34 cellular contexts compared by ENCODE assay signal in genomic region chr11:33334627-33335026, GRCh38. TPM values are rescaled to one million over a fixed set of nuclear protein-coding genes. Genes with fewer than 3 reads are reported as not detected.
"Had no signal": no experiment of that assay in that cellular context is flagged by ENCODE, and none has a peak within 500 bp of the region (broad histone marks: within the 10 kb centered on the region; RNA-seq: fewer than 3 reads in every experiment).

No MANE protein-coding gene starts in this region.

- H3K4me1 ChIP-seq: colonic mucosa had no signal

- H3K36me3 Mint-ChIP-seq: activated naive CD8-positive, alpha-beta T cell had no signal

- H3K27ac ChIP-seq: brain microvascular endothelial cell, cardiac muscle cell, colonic mucosa, esophagus muscularis mucosa had no signal

- H3K9me3 Mint-ChIP-seq: activated CD4-positive, alpha-beta memory T cell treated with anti-CD3 and anti-CD28 coated beads for 36 hours; activated CD4-positive, alpha-beta T cell treated with anti-CD3 and anti-CD28 coated beads, Interleukin-2, amount 10 ng/mL, durations not matched to agents 24 days and 14 days; activated T-helper 1 cell treated with anti-CD3 and anti-CD28 coated beads, Interleukin-12 subunit alpha, Interleukin-12 subunit beta, Interleukin-2, Interleukin-4 antibody, amounts not matched to agents 30 ng/mL and 10 ng/mL and 1 ng/mL, durations not matched to agents 14 hours and 24 hours and 36 hours; activated T-helper 2 cell treated with anti-CD3 and anti-CD28 coated beads, Interferon-gamma antibody, Interleukin-2, Interleukin-4, amounts not matched to agents 10 μg/mL and 5 μg/mL and 100 μg/mL, durations not matched to agents 14 hours and 24 hours and 36 hours; T-helper 2 cell treated with Interferon-gamma antibody and Interleukin-4, amounts not matched to agents 5 μg/mL and 100 μg/mL, for 36 hours had no signal

- H3K27me3 ChIP-seq: brain microvascular endothelial cell, cardiac muscle cell, colonic mucosa, esophagus muscularis mucosa had no signal

- H3K36me3 ChIP-seq: brain microvascular endothelial cell, colonic mucosa had no signal

- H3K4me3 Mint-ChIP-seq: activated CD4-positive, alpha-beta memory T cell treated with anti-CD3 and anti-CD28 coated beads for 36 hours; activated CD4-positive, alpha-beta T cell treated with anti-CD3 and anti-CD28 coated beads for 36 hours; activated CD4-positive, alpha-beta T cell treated with anti-CD3 and anti-CD28 coated beads, Interleukin-2, amount 10 ng/mL, durations not matched to agents 24 days and 14 days; activated CD8-positive, alpha-beta memory T cell treated with anti-CD3 and anti-CD28 coated beads, Interleukin-2, amount 10 ng/mL, durations not matched to agents 7 days and 5 days; activated CD8-positive, alpha-beta T cell treated with anti-CD3 and anti-CD28 coated beads, Interleukin-2, amount 10 ng/mL, durations not matched to agents 7 days and 5 days; activated naive CD8-positive, alpha-beta T cell; activated T-helper 1 cell treated with anti-CD3 and anti-CD28 coated beads, Interleukin-12 subunit alpha, Interleukin-12 subunit beta, Interleukin-2, Interleukin-4 antibody, amounts not matched to agents 30 ng/mL and 10 ng/mL and 1 ng/mL, durations not matched to agents 14 hours and 24 hours and 36 hours; T-helper 17 cell; T-helper 2 cell treated with Interferon-gamma antibody and Interleukin-4, amounts not matched to agents 5 μg/mL and 100 μg/mL, for 36 hours had no signal

- H3K4me3 ChIP-seq: cardiac muscle cell, colonic mucosa, esophagus muscularis mucosa had no signal

- H3K9me3 ChIP-seq: colonic mucosa, esophagus muscularis mucosa had no signal

- DNase-seq: activated CD4-positive, alpha-beta memory T cell treated with anti-CD3 and anti-CD28 coated beads for 36 hours; activated CD4-positive, alpha-beta T cell treated with anti-CD3 and anti-CD28 coated beads for 36 hours; activated CD4-positive, alpha-beta T cell treated with anti-CD3 and anti-CD28 coated beads, Interleukin-2, amount 10 ng/mL, durations not matched to agents 24 days and 14 days; activated CD4-positive, CD25-positive, alpha-beta regulatory T cell; activated CD4-positive, CD25-positive, alpha-beta regulatory T cell treated with anti-CD3 and anti-CD28 coated beads, Interleukin-2, amount 50 U/mL, for 72 hours; activated CD8-positive, alpha-beta memory T cell treated with anti-CD3 and anti-CD28 coated beads, Interleukin-2, amount 10 ng/mL, durations not matched to agents 7 days and 5 days; activated CD8-positive, alpha-beta memory T cell treated with anti-CD3 and anti-CD28 coated beads, Interleukin-2, amount 50 U/mL, for 4 hours; activated CD8-positive, alpha-beta T cell treated with anti-CD3 and anti-CD28 coated beads, Interleukin-2, amount 10 ng/mL, durations not matched to agents 7 days and 5 days; activated effector memory CD4-positive, alpha-beta T cell treated with anti-CD3 and anti-CD28 coated beads, Interleukin-2, amount 50 U/mL, for 16 hours; activated naive CD4-positive, alpha-beta T cell treated with anti-CD3 and anti-CD28 coated beads, Interleukin-2, amount 50 U/mL, for 16 hours; activated T-cell treated with anti-CD3 and anti-CD28 coated beads, Interleukin-2, amount 50 U/mL, for 1 hour; activated T-cell treated with anti-CD3 and anti-CD28 coated beads, Interleukin-2, amount 50 U/mL, for 48 hours; amniotic stem cell; anterior cingulate cortex; brain microvascular endothelial cell; central memory CD4-positive, alpha-beta T cell; cerebellar nuclear complex; colonic mucosa; effector CD8-positive, alpha-beta T cell; foreskin melanocyte; head of caudate nucleus; T-helper 1 cell; T-helper 17 cell; T1000 had no signal

- H3K27ac Mint-ChIP-seq: activated CD4-positive, alpha-beta memory T cell treated with anti-CD3 and anti-CD28 coated beads for 36 hours; activated CD4-positive, alpha-beta T cell treated with anti-CD3 and anti-CD28 coated beads for 36 hours; activated CD4-positive, alpha-beta T cell treated with anti-CD3 and anti-CD28 coated beads, Interleukin-2, amount 10 ng/mL, durations not matched to agents 24 days and 14 days; activated CD8-positive, alpha-beta memory T cell treated with anti-CD3 and anti-CD28 coated beads, Interleukin-2, amount 10 ng/mL, durations not matched to agents 7 days and 5 days; activated CD8-positive, alpha-beta T cell treated with anti-CD3 and anti-CD28 coated beads, Interleukin-2, amount 10 ng/mL, durations not matched to agents 7 days and 5 days; activated naive CD8-positive, alpha-beta T cell; activated T-helper 1 cell treated with anti-CD3 and anti-CD28 coated beads, Interleukin-12 subunit alpha, Interleukin-12 subunit beta, Interleukin-2, Interleukin-4 antibody, amounts not matched to agents 30 ng/mL and 10 ng/mL and 1 ng/mL, durations not matched to agents 14 hours and 24 hours and 36 hours; activated T-helper 2 cell treated with anti-CD3 and anti-CD28 coated beads, Interferon-gamma antibody, Interleukin-2, Interleukin-4, amounts not matched to agents 10 μg/mL and 5 μg/mL and 100 μg/mL, durations not matched to agents 14 hours and 24 hours and 36 hours; T-helper 17 cell; T-helper 2 cell treated with Interferon-gamma antibody and Interleukin-4, amounts not matched to agents 5 μg/mL and 100 μg/mL, for 36 hours had no signal

- H3K27me3 Mint-ChIP-seq: activated CD4-positive, alpha-beta memory T cell treated with anti-CD3 and anti-CD28 coated beads for 36 hours; activated CD4-positive, alpha-beta T cell treated with anti-CD3 and anti-CD28 coated beads for 36 hours; activated CD4-positive, alpha-beta T cell treated with anti-CD3 and anti-CD28 coated beads, Interleukin-2, amount 10 ng/mL, durations not matched to agents 24 days and 14 days; activated CD8-positive, alpha-beta memory T cell treated with anti-CD3 and anti-CD28 coated beads, Interleukin-2, amount 10 ng/mL, durations not matched to agents 7 days and 5 days; activated naive CD8-positive, alpha-beta T cell; T-helper 17 cell had no signal

- FAIRE-seq: astrocyte, endometrium, endothelial cell of umbilical vein had no signal

RNA-seq across cellular contexts. Expression of gene KIAA1549L, which starts 41.3 kb away (rescaled TPM):
- total RNA-seq: activated CD4-positive, alpha-beta memory T cell treated with anti-CD3 and anti-CD28 coated beads for 36 hours; activated CD4-positive, alpha-beta T cell treated with anti-CD3 and anti-CD28 coated beads for 36 hours; activated CD4-positive, alpha-beta T cell treated with anti-CD3 and anti-CD28 coated beads, Interleukin-2, amount 10 ng/mL, durations not matched to agents 24 days and 14 days; activated CD8-positive, alpha-beta memory T cell treated with anti-CD3 and anti-CD28 coated beads for 36 hours; activated CD8-positive, alpha-beta memory T cell treated with anti-CD3 and anti-CD28 coated beads, Interleukin-2, amount 10 ng/mL, durations not matched to agents 7 days and 5 days; activated CD8-positive, alpha-beta T cell treated with anti-CD3 and anti-CD28 coated beads, Interleukin-2, amount 10 ng/mL, durations not matched to agents 7 days and 5 days; activated T-helper 1 cell treated with anti-CD3 and anti-CD28 coated beads, Interleukin-12 subunit alpha, Interleukin-12 subunit beta, Interleukin-2, Interleukin-4 antibody, amounts not matched to agents 30 ng/mL and 10 ng/mL and 1 ng/mL, durations not matched to agents 14 hours and 24 hours and 36 hours; activated T-helper 2 cell treated with anti-CD3 and anti-CD28 coated beads, Interferon-gamma antibody, Interleukin-2, Interleukin-4, amounts not matched to agents 10 μg/mL and 5 μg/mL and 100 μg/mL, durations not matched to agents 14 hours and 24 hours and 36 hours; T-helper 17 cell had no signal
